Comparison of ENCODE assay signal across 2 cellular contexts in the genomic region with DNA sequence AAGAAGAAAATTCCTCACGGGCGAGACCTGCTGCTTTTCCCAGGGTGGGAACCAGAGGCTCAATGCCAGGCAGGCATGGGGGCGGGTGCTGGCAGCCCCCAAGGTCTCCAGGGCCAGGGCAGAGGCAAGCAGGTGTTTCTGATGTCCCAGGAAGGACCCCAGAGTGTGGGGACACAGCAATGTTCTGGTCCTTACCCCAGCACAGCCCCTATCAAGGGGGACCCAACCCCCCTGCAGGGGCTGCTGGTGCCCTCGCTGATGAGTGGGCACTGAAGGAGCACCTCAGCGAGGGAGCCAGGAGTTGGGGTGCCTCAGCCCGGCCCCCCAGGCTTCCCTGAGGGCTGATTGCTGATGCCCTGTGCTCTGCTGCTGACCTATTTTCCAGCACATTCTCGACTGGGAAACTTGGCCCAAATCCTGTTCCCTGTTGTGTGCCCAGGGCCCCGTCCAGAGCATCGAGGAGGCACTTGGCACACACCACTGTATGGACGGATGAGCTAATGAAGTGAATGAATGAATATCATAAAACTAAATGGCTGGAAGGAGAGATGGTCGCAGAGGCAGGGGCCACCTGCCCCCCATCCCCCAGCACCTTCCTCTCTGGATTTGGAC.
TF ChIP-seq lines count a peak whose summit lies in the region.

No MANE protein-coding gene starts in this region.

TF ChIP-seq in HepG2, 621 proteins besides CTCF, POLR2A, EP300 and RAD21:
- TF ChIP-seq TCF7 (IDR thresholded peaks at IDR 0.05; ENCODE audit: low read depth) (no peak), ZNF335 (CRISPR knock-in tag; IDR thresholded peaks at IDR 0.05) (no peak), TGIF2 (CRISPR knock-in tag; IDR thresholded peaks at IDR 0.05) (no peak), TCF12 (IDR thresholded peaks at IDR 0.05) (no peak), TCF12 (CRISPR knock-in tag; IDR thresholded peaks at IDR 0.05) (no peak), ELF4 (CRISPR knock-in tag; IDR thresholded peaks at IDR 0.05; ENCODE audit: borderline replicate concordance) (no peak), HES4 (CRISPR knock-in tag; IDR thresholded peaks at IDR 0.05; ENCODE audit: borderline replicate concordance) (no peak), NFYB (CRISPR knock-in tag; IDR thresholded peaks at IDR 0.05) (no peak), ZNF513 (CRISPR knock-in tag; conservative IDR thresholded peaks at IDR 0.05) (no peak), MAF1 (CRISPR knock-in tag; IDR thresholded peaks at IDR 0.05; ENCODE audit: borderline replicate concordance) (no peak), TBX2 (CRISPR knock-in tag; IDR thresholded peaks at IDR 0.05; ENCODE audit: borderline replicate concordance) (no peak), ELF3 (CRISPR knock-in tag; IDR thresholded peaks at IDR 0.05) (no peak), CREB3 (CRISPR knock-in tag; IDR thresholded peaks at IDR 0.05) (no peak), MXD4 (CRISPR knock-in tag; IDR thresholded peaks at IDR 0.05) (no peak)

TF ChIP-seq in H1, 55 proteins besides CTCF, POLR2A, EP300 and RAD21:
- TF ChIP-seq MAFK (IDR thresholded peaks at IDR 0.05; ENCODE audit: low read depth, low read length) (no peak), CHD7 (IDR thresholded peaks at IDR 0.05; ENCODE audit: insufficient replicate concordance, low read length) (no peak), TBP (IDR thresholded peaks at IDR 0.05; ENCODE audit: low read depth, low read length) (no peak), CBX5 (IDR thresholded peaks at IDR 0.05; ENCODE audit: low read depth, low read length) (no peak), KDM4A (IDR thresholded peaks at IDR 0.05; ENCODE audit: low read depth, low read length, severe bottlenecking) (no peak), KDM5A (IDR thresholded peaks at IDR 0.05; ENCODE audit: low read length) (no peak), CHD1 (IDR thresholded peaks at IDR 0.05; ENCODE audit: low read depth, low read length) (no peak), CREB1 (IDR thresholded peaks at IDR 0.05) (no peak), TAF7 (optimal IDR thresholded peaks at IDR 0.05; ENCODE audit: borderline replicate concordance, low read depth, low read length) (no peak), SP2 (IDR thresholded peaks at IDR 0.05; ENCODE audit: low read length) (no peak), YY1 (IDR thresholded peaks at IDR 0.05; ENCODE audit: low read depth, low read length) (no peak)
- TF ChIP-seq, protein P1, sequence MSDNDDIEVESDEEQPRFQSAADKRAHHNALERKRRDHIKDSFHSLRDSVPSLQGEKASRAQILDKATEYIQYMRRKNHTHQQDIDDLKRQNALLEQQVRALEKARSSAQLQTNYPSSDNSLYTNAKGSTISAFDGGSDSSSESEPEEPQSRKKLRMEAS (IDR thresholded peaks at IDR 0.05), result no peak
